Comparison of ENCODE assay signal across 8 cellular contexts in genomic region chr2:174778479-174778962, GRCh38. TPM values are rescaled to one million over a fixed set of nuclear protein-coding genes. Genes with fewer than 3 reads are reported as not detected.
A peak's percentile ranks its signal among the peaks of the same experiment; 100 is the strongest.
DNase-seq lines count a peak whose midpoint lies in the region; ATAC-seq and TF ChIP-seq lines count a peak whose summit lies in the region.

No MANE protein-coding gene starts in this region.

- H3K27me3 ChIP-seq in BLaER1 treated with 17β-estradiol and CSF1 and Interleukin-3, amounts not matched to agents 10 nM and 100 nM, result peaks cover 0 to 32% (median 0%) of the 10 kb centered on the region in 11 experiments; a peak in 6 of 22 replicates
- no peaks in the 10 kb centered on the region for H3K27me3 ChIP-seq in lower lobe of right lung (ENCODE audit: low read depth)

- peak overlapping the region in 4 of 10 experiments; percentile 11 to 38 (median 24); a peak in 3 of 20 replicates for H3K4me3 ChIP-seq in BLaER1 treated with 17β-estradiol and CSF1 and Interleukin-3, amounts not matched to agents 10 nM and 100 nM
- H3K4me3 ChIP-seq in lower lobe of right lung, result no peak overlapping the region

- peaks cover 21 to 47% (median 40%) of the 10 kb centered on the region in 10 experiments for H3K4me1 ChIP-seq in BLaER1 treated with 17β-estradiol and CSF1 and Interleukin-3, amounts not matched to agents 10 nM and 100 nM
- H3K4me1 ChIP-seq in lower lobe of right lung, result peaks cover 9% of the 10 kb centered on the region

- TF ChIP-seq CTCF in lower lobe of right lung (IDR thresholded peaks at IDR 0.05), result no peak

- H4K20me1 ChIP-seq in BLaER1 treated with 17β-estradiol and CSF1 and Interleukin-3, amounts not matched to agents 10 nM and 100 nM, result no peaks in the 10 kb centered on the region; a peak in 1 of 22 replicates

- H3K4me2 ChIP-seq in BLaER1 treated with 17β-estradiol and CSF1 and Interleukin-3, amounts not matched to agents 10 nM and 100 nM, result peak overlapping the region; percentile 68 to 95 (median 88)

- DNase-seq in T1000 (lab: John Stamatoyannopoulos, UW) (peak; percentile 37), astrocyte of the hippocampus (ENCODE audit: low read depth, low spot score) (peak; percentile 96), lower lobe of right lung (peak; percentile 84), inferior parietal cortex (ENCODE audit: extremely low spot score) (no peak)
- peak; percentile 13 to 43 for DNase-seq in stimulated activated CD8-positive, alpha-beta memory T cell treated with anti-CD3 and anti-CD28 coated beads, Interleukin-4, amount 100 ng/mL, for 4 hours (ENCODE audit: low read depth in 2 of 2, low spot score in 1 of 2)

- no peaks in the 10 kb centered on the region for H3K36me3 ChIP-seq in BLaER1 treated with 17β-estradiol and CSF1 and Interleukin-3, amounts not matched to agents 10 nM and 100 nM
- no peaks in the 10 kb centered on the region for H3K36me3 ChIP-seq in lower lobe of right lung

- ATAC-seq in HG02938 (IDR thresholded peaks at IDR 0.05; ENCODE audit: unreplicated experiment) (peak; percentile 53), lower lobe of right lung (peak; percentile 89 to 95), HG02970 (IDR thresholded peaks at IDR 0.05; ENCODE audit: low FRiP score, unreplicated experiment) (no peak)

- intact Hi-C loops in lower lobe of right lung (cut with DNase I), result no loop called here

- H3K27ac ChIP-seq in BLaER1 treated with 17β-estradiol and CSF1 and Interleukin-3, amounts not matched to agents 10 nM and 100 nM, result peak overlapping the region in 10 of 11 experiments; percentile 46 to 86 (median 77); a peak in 20 of 22 replicates
- peak overlapping the region; percentile 33 for H3K27ac ChIP-seq in lower lobe of right lung

- no peaks in the 10 kb centered on the region for H3K9me3 ChIP-seq in BLaER1 treated with 17β-estradiol and CSF1 and Interleukin-3, amounts not matched to agents 10 nM and 100 nM (replicated peaks in 1 of 11)
- no peaks in the 10 kb centered on the region for H3K9me3 ChIP-seq in lower lobe of right lung

- H3K9ac ChIP-seq in BLaER1 treated with 17β-estradiol and CSF1 and Interleukin-3, amounts not matched to agents 10 nM and 100 nM, result peak overlapping the region in 9 of 11 experiments; percentile 37 to 68 (median 55); a peak in 15 of 22 replicates

RNA-seq across cellular contexts. Expression of gene CHRNA1, which starts 14.2 kb away (rescaled TPM):
- not detected for total RNA-seq in lower lobe of right lung
